ENCODE assay signal across 21 cellular contexts in the genomic region with DNA sequence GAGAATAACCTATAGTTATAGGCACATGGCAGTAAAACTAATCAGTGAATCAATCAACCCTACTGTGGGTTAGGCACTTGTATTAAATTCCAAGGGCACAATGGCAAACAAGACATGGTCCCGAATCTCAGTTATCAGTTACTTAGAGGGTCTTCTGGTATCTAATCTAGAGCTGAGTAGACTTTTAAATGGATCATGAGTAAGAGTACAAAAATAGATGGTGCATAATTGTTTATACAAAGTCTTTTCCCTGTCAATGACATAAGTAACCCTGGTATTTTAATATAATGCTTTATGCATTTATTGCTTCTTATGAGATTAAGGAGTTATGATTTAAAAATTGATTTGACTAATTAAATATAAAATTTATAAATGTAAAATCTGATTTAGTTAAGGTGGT. TPM values are rescaled to one million over a fixed set of nuclear protein-coding genes. Genes with fewer than 3 reads are reported as not detected.
"Had no signal": no experiment of that assay in that cellular context is flagged by ENCODE, and none has a peak within 500 bp of the region (broad histone marks: within the 10 kb centered on the region; RNA-seq: fewer than 3 reads in every experiment).

No MANE protein-coding gene starts in this region.

- H3K27me3 ChIP-seq: cardiac muscle cell, neural progenitor cell, ovary, sigmoid colon, stomach, transverse colon had no signal

- H3K4me3 ChIP-seq: cardiac muscle cell, lower lobe of right lung, neural progenitor cell, ovary, sigmoid colon, stomach, thoracic aorta, transverse colon had no signal

- H3K36me3 ChIP-seq: cardiac muscle cell, lower lobe of right lung, neural progenitor cell, ovary, stomach, thoracic aorta, transverse colon had no signal

- H3K27ac ChIP-seq: cardiac muscle cell, lower lobe of right lung, neural progenitor cell, ovary, sigmoid colon, stomach, thoracic aorta, transverse colon had no signal

- FAIRE-seq: endothelial cell of umbilical vein, small intestine, urothelium cell line had no signal

- DNase-seq: cerebellar nuclear complex; erythroblast; foreskin melanocyte; immature natural killer cell; kidney glomerular epithelial cell; lower lobe of right lung; nucleus accumbens; ovary; sigmoid colon; small intestine; stimulated activated CD4-positive, alpha-beta T cell treated with anti-CD3 and anti-CD28 coated beads, Interleukin-12 subunit alpha, Interleukin-12 subunit beta, amount 100 ng/mL, for 4 hours; stimulated activated naive CD4-positive, alpha-beta T cell; stomach; substantia nigra; transverse colon had no signal

- ATAC-seq: lower lobe of right lung; natural killer cell treated with Interleukin-12 subunit alpha and Interleukin-12 subunit beta and Interleukin-15 and Interleukin-18, amount 100 ng/mL, for 72 hours had no signal

- H2AFZ ChIP-seq: neural progenitor cell had no signal

- H3K4me2 ChIP-seq: neural progenitor cell had no signal

- H3K4me1 ChIP-seq: lower lobe of right lung, neural progenitor cell had no signal

- H3K9me3 ChIP-seq: lower lobe of right lung, ovary, sigmoid colon, stomach, thoracic aorta, transverse colon had no signal

- H3K9ac ChIP-seq: neural progenitor cell had no signal

RNA-seq across cellular contexts. Expression of a gene that starts 23.0 kb away (rescaled TPM):
- total RNA-seq: endothelial cell of umbilical vein; natural killer cell treated with Interleukin-12 subunit alpha and Interleukin-12 subunit beta and Interleukin-15 and Interleukin-18, amount 100 ng/mL, for 72 hours had no signal
- polyA plus RNA-seq: endothelial cell of umbilical vein, immature natural killer cell had no signal
